ENCODE assay signal across 18 cellular contexts in genomic region chr6:35262596-35262995, GRCh38. TPM values are rescaled to one million over a fixed set of nuclear protein-coding genes. Genes with fewer than 3 reads are reported as not detected.
DNase-seq lines count a peak whose midpoint lies in the region; ATAC-seq, FAIRE-seq and TF ChIP-seq lines count a peak whose summit lies in the region.
"Had no signal": no experiment of that assay in that cellular context is flagged by ENCODE, and none has a peak within 500 bp of the region (broad histone marks: within the 10 kb centered on the region; RNA-seq: fewer than 3 reads in every experiment).

No MANE protein-coding gene starts in this region.

- TF ChIP-seq CTCF in AG10803 (conservative IDR thresholded peaks at IDR 0.05; ENCODE audit: low read length) (no peak), K562 (IDR thresholded peaks at IDR 0.05 in 2 of 3, conservative IDR thresholded peaks at IDR 0.05 in 1 of 3; ENCODE audit: insufficient read depth in 2 of 3, low read depth in 1 of 3, low read length in 3 of 3) (no peak), natural killer cell (IDR thresholded peaks at IDR 0.05) (no peak)

- H3K9ac ChIP-seq in K562 (ENCODE audit: insufficient read depth in 1 of 2, low read depth in 2 of 2, low read length in 2 of 2): peak overlapping the region in 1 of 2 experiments; percentile 10; a peak in 1 of 4 replicates

- no peaks in the 10 kb centered on the region for H3K9me3 Mint-ChIP-seq in natural killer cell

- H4K20me1 ChIP-seq in K562 (replicated peaks; ENCODE audit: control insufficient read depth, insufficient read depth, low read length): no peaks in the 10 kb centered on the region

- intact Hi-C loops in K562 (cut with micrococcal nuclease): no loop called here
- intact Hi-C loops in natural killer cell (cut with micrococcal nuclease): no loop called here

- TF ChIP-seq POLR2A in K562 (conservative IDR thresholded peaks at IDR 0.05): no peak

- H3K27ac Mint-ChIP-seq in natural killer cell: peak overlapping the region; percentile 92 to 97

- no peaks in the 10 kb centered on the region for H3K36me3 Mint-ChIP-seq in natural killer cell

- H3K27me3 Mint-ChIP-seq in natural killer cell (ENCODE audit: low read depth in 2 of 2): no peaks in the 10 kb centered on the region

- no peak for TF ChIP-seq RAD21 in K562 (CRISPR knock-in tag; conservative IDR thresholded peaks at IDR 0.05 in 1 of 2, IDR thresholded peaks at IDR 0.05 in 1 of 2)

- no peak overlapping the region for H2AFZ ChIP-seq in K562 (ENCODE audit: low read depth, low read length)

- H3K4me1 ChIP-seq in K562 (replicated peaks in 1 of 2; ENCODE audit: control insufficient read depth in 2 of 2, insufficient read depth in 2 of 2, low read length in 2 of 2): peaks cover 27 to 59% of the 10 kb centered on the region in 2 experiments

- H3K27ac ChIP-seq in K562 (ENCODE audit: extremely low read depth, low read depth, low read length): peak overlapping the region; percentile 95; the same call in 1 of the 3 replicates
- H3K27ac ChIP-seq: epithelial cell of prostate, pancreas had no signal

- H3K27me3 ChIP-seq in K562 (ENCODE audit: control insufficient read depth in 2 of 2, insufficient read depth in 2 of 2, low read length in 2 of 2): no peaks in the 10 kb centered on the region
- H3K27me3 ChIP-seq: pancreas had no signal

- H3K4me3 ChIP-seq in AG10803 (ENCODE audit: low read length): no peak overlapping the region
- H3K4me3 ChIP-seq in K562: no peak overlapping the region
- H3K4me3 ChIP-seq: lung, pancreas had no signal

- no TSS peak for BruUV-seq in K562 (replicated peaks; lab: Mats Ljungman, UMichigan)

- WGBS in K562 (ENCODE audit: insufficient coverage, low coverage, missing lambda C conversion rate): 14% methylated on average over 2 of the region's 2 CpGs

- no peaks in the 10 kb centered on the region for H3K36me3 ChIP-seq in K562 (ENCODE audit: control insufficient read depth, insufficient read depth, low read length)
- H3K36me3 ChIP-seq: pancreas had no signal

- ATAC-seq in K562 (no peak), natural killer cell (no peak), esophagus mucosa (no peak)
- ATAC-seq: pancreas had no signal

- peak overlapping the region; percentile 1 for H3K4me3 Mint-ChIP-seq in natural killer cell

- peaks cover 59 to 70% of the 10 kb centered on the region in 2 donors for H3K4me1 Mint-ChIP-seq in natural killer cell

- DNase-seq in AG10803 (ENCODE audit: low read depth) (peak; percentile 62), GM04503 (ENCODE audit: low read depth) (peak; percentile 17), K562 (ENCODE audit: extremely low read depth in 1 of 4, low spot score in 3 of 4) (no peak), natural killer cell (no peak), COLO829 (ENCODE audit: low spot score) (no peak), NCI-H510A treated with DMSO at 0.1 percent for 48 hours (lab: John Stamatoyannopoulos, UW) (no peak), 8988T (no peak)
- DNase-seq: activated CD4-positive, alpha-beta T cell treated with anti-CD3 and anti-CD28 coated beads for 1 hour; caudate nucleus; GF-D8; NCI-H1105 treated with DMSO at 0.1 percent for 48 hours; pancreas; stimulated activated CD4-positive, alpha-beta T cell treated with anti-CD3 and anti-CD28 coated beads, Interleukin-2, amount 100 ng/mL, for 24 hours; stimulated activated naive CD4-positive, alpha-beta T cell had no signal

- CTCF ChIA-PET in K562 (lab: Yijun Ruan, JAX; ENCODE audit: low intra/inter-chr PET ratio): no interaction called here

- no peak for TF ChIP-seq EP300 in K562 (IDR thresholded peaks at IDR 0.05; ENCODE audit: low read length)

- no peaks in the 10 kb centered on the region for H3K9me3 ChIP-seq in K562 (replicated peaks; ENCODE audit: control insufficient read depth, insufficient read depth, low read depth, low read length)
- H3K9me3 ChIP-seq: pancreas had no signal

- peaks cover 32% of the 10 kb centered on the region for H3K79me2 ChIP-seq in K562 (ENCODE audit: control insufficient read depth, insufficient read depth, low read length)

- H3K9me1 ChIP-seq in K562 (ENCODE audit: control insufficient read depth, insufficient read depth, low read length): no peaks in the 10 kb centered on the region

- FAIRE-seq in K562 (lab: Jason Lieb, UNC): no peak
- FAIRE-seq: H1, pancreas had no signal

- in situ Hi-C loops in K562 (cut with MboI): no loop called here

- POLR2A ChIA-PET in K562 (lab: Yijun Ruan, JAX): interaction anchor here (1.1 kb wide), 1 partner anchor 14 kb away, joined by 3 read pairs; no protein-coding TSS in a partner anchor

- peak overlapping the region; percentile 0; the same call in 1 of the 2 replicates for H3K4me2 ChIP-seq in K562 (ENCODE audit: insufficient read depth, low read length)

TF ChIP-seq in K562, 482 proteins besides CTCF, POLR2A, EP300 and RAD21:
- TF ChIP-seq HDAC1 (IDR thresholded peaks at IDR 0.05) (0 out of 4 replicates have a peak, but pooled peaks of 1 of the 2 experiments have one; percentile 14), HDGF (IDR thresholded peaks at IDR 0.05) (no peak), HIVEP1 (CRISPR knock-in tag; IDR thresholded peaks at IDR 0.05) (no peak), ZFX (CRISPR knock-in tag; IDR thresholded peaks at IDR 0.05) (0 out of 2 replicates have a peak, but pooled peaks have one; percentile 16), TSC22D4 (tag; IDR thresholded peaks at IDR 0.05) (no peak)

RNA-seq across cellular contexts. Expression of gene ZNF76, which starts 3.1 kb away (rescaled TPM):
- total RNA-seq in K562 (2011; cell fraction: chromatin; rRNA removed; ENCODE audit: low replicate concordance): 63.3 and 125 TPM in 2 replicates
- 52.7 and 67.8 TPM in 2 replicates for total RNA-seq in K562 (2011; cell fraction: nucleolus; rRNA removed)
- total RNA-seq in K562 (2011; cell fraction: nucleoplasm; rRNA removed): 59.0 and 75.9 TPM in 2 replicates
- total RNA-seq in K562 (2014; rRNA removed) (10.7 and 13.1 TPM in 2 replicates), K562 (2014; rRNA removed; fragmentation: Illumina TruSeq; extraction: Trizol) (3.9 and 4.4 TPM in 2 replicates), K562 (2015; rRNA removed; fragmentation: Illumina TruSeq; extraction: Trizol) (4.3 and 5.0 TPM in 2 replicates), K562 (2021) (13.1 and 16.0 TPM in 2 replicates), natural killer cell (10 to 100 TPM; 62.7 to 81.6 (median 64.6) TPM), esophagus mucosa (14.3 TPM)
- polyA plus RNA-seq in K562 (2011; rRNA removed) (14.9 and 26.5 TPM in 2 replicates), K562 (2014; fragmentation: Illumina TruSeq; extraction: Trizol) (10.9 and 16.1 TPM in 2 replicates), K562 (2014; fragmentation: Nextera tagmentation; extraction: Ambion mirVana) (1 to 10 TPM; 1.2 to 1.3 TPM), K562 (2014; rRNA removed) (16.9 and 17.8 TPM in 2 replicates)
- polyA plus RNA-seq in K562 (2011; cell fraction: cytosol; rRNA removed): 13.5 and 17.8 TPM in 2 replicates
- polyA plus RNA-seq in K562 (2011; cell fraction: nucleus; rRNA removed): 121 and 138 TPM in 2 replicates
- polyA plus RNA-seq in K562 (2012): 11.7 and 27.2 TPM in 2 replicates
- polyA minus RNA-seq in K562 (2011; rRNA and poly(A)+ RNA removed): 13.5 and 18.6 TPM in 2 replicates
- 3.8 and 11.0 TPM in 2 replicates for polyA minus RNA-seq in K562 (2011; cell fraction: cytosol; rRNA and poly(A)+ RNA removed)
- polyA minus RNA-seq in K562 (2011; cell fraction: nucleus; rRNA and poly(A)+ RNA removed): 18.3 and 27.4 TPM in 2 replicates

RNA-seq across cellular contexts. Expression of gene DEF6, which starts 35.0 kb away (rescaled TPM):
- total RNA-seq in K562 (2011; cell fraction: chromatin; rRNA removed; ENCODE audit: low replicate concordance): 16.1 and 32.8 TPM in 2 replicates
- 31.3 and 33.7 TPM in 2 replicates for total RNA-seq in K562 (2011; cell fraction: nucleolus; rRNA removed)
- total RNA-seq in K562 (2011; cell fraction: nucleoplasm; rRNA removed): 22.9 and 25.3 TPM in 2 replicates
- total RNA-seq in K562 (2014; rRNA removed) (42.0 and 43.4 TPM in 2 replicates), K562 (2014; rRNA removed; fragmentation: Illumina TruSeq; extraction: Trizol) (10.0 and 13.5 TPM in 2 replicates), K562 (2015; rRNA removed; fragmentation: Illumina TruSeq; extraction: Trizol) (22.7 and 24.5 TPM in 2 replicates), K562 (2021) (30.9 and 37.8 TPM in 2 replicates), natural killer cell (100 to 1,000 TPM; 232 to 297 (median 241) TPM), esophagus mucosa (27.3 TPM)
- polyA plus RNA-seq in K562 (2011; rRNA removed) (27.5 and 42.7 TPM in 2 replicates), K562 (2014; fragmentation: Illumina TruSeq; extraction: Trizol) (15.9 and 22.0 TPM in 2 replicates), K562 (2014; fragmentation: Nextera tagmentation; extraction: Ambion mirVana) (1 to 10 TPM; 1.3 to 1.4 TPM), K562 (2014; rRNA removed) (44.6 and 45.7 TPM in 2 replicates)
- polyA plus RNA-seq in K562 (2011; cell fraction: cytosol; rRNA removed): 38.6 and 39.4 TPM in 2 replicates
- polyA plus RNA-seq in K562 (2011; cell fraction: nucleus; rRNA removed): 97.0 and 136 TPM in 2 replicates
- 23.2 and 45.2 TPM in 2 replicates for polyA plus RNA-seq in K562 (2012)
- polyA minus RNA-seq in K562 (2011; rRNA and poly(A)+ RNA removed): 22.7 and 23.2 TPM in 2 replicates
- polyA minus RNA-seq in K562 (2011; cell fraction: cytosol; rRNA and poly(A)+ RNA removed): 15.9 and 23.3 TPM in 2 replicates
- polyA minus RNA-seq in K562 (2011; cell fraction: nucleus; rRNA and poly(A)+ RNA removed): 25.7 and 35.2 TPM in 2 replicates

RNA-seq across cellular contexts. Expression of gene SCUBE3, which starts 48.8 kb away (rescaled TPM):
- total RNA-seq in K562 (2011; cell fraction: chromatin; rRNA removed; ENCODE audit: low replicate concordance): not detected in 2 replicates
- total RNA-seq in K562 (2011; cell fraction: nucleolus; rRNA removed): not detected in 2 replicates
- total RNA-seq in K562 (2011; cell fraction: nucleoplasm; rRNA removed): not detected in 2 replicates
- not detected in 2 replicates for total RNA-seq in K562 (2014; rRNA removed)
- not detected in 2 replicates for total RNA-seq in K562 (2014; rRNA removed; fragmentation: Illumina TruSeq; extraction: Trizol)
- not detected in 2 replicates for total RNA-seq in K562 (2015; rRNA removed; fragmentation: Illumina TruSeq; extraction: Trizol)
- 0.02 TPM in 1 of 2 replicates, not detected in the other for total RNA-seq in K562 (2021)
- not detected in 2 replicates for polyA plus RNA-seq in K562 (2011; rRNA removed)
- polyA plus RNA-seq in K562 (2011; cell fraction: cytosol; rRNA removed): not detected in 2 replicates
- not detected in 2 replicates for polyA plus RNA-seq in K562 (2011; cell fraction: nucleus; rRNA removed)
- 0.08 and 0.19 TPM in 2 replicates for polyA plus RNA-seq in K562 (2012)
- not detected in 2 replicates for polyA plus RNA-seq in K562 (2014; fragmentation: Illumina TruSeq; extraction: Trizol)
- under 1 TPM; 0.01 to 0.11 TPM for polyA plus RNA-seq in K562 (2014; fragmentation: Nextera tagmentation; extraction: Ambion mirVana)
- polyA plus RNA-seq in K562 (2014; rRNA removed): not detected in 2 replicates
- polyA minus RNA-seq in K562 (2011; rRNA and poly(A)+ RNA removed): not detected in 2 replicates
- polyA minus RNA-seq in K562 (2011; cell fraction: cytosol; rRNA and poly(A)+ RNA removed): not detected in 2 replicates
- not detected in 2 replicates for polyA minus RNA-seq in K562 (2011; cell fraction: nucleus; rRNA and poly(A)+ RNA removed)
- under 1 TPM in 2 of 3 donors, not detected in 1; 0.25 to 0.31 TPM for total RNA-seq in natural killer cell
- total RNA-seq in esophagus mucosa: 0.12 TPM

Comparison
In these comparisons a context has a peak if more than half of its experiments do, and no peak if none do; other contexts are left out.
1. DNase-seq: peak in AG10803 (single experiment) and GM04503 (single experiment); none in K562 (0 of 4), natural killer cell (single experiment), COLO829 (single experiment), NCI-H510A treated with DMSO at 0.1 percent for 48 hours (single experiment) and 8988T (single experiment).